13 cellular contexts compared by ENCODE assay signal in genomic region chr6:34556031-34556471, GRCh38. TPM values are rescaled to one million over a fixed set of nuclear protein-coding genes. Genes with fewer than 3 reads are reported as not detected.
DNase-seq lines count a peak whose midpoint lies in the region; ATAC-seq and TF ChIP-seq lines count a peak whose summit lies in the region.
"Had no signal": no experiment of that assay in that cellular context is flagged by ENCODE, and none has a peak within 500 bp of the region (broad histone marks: within the 10 kb centered on the region; RNA-seq: fewer than 3 reads in every experiment).

Gene SPDEF, minus strand, starts transcription at chr6:34556329. Its CDS starts 11,874 bp downstream, at chr6:34544455.

- H3K27me3 ChIP-seq in brain microvascular endothelial cell (replicated peaks): no peaks in the 10 kb centered on the region
- no peaks in the 10 kb centered on the region for H3K27me3 ChIP-seq in lung (ENCODE audit: control insufficient read depth, insufficient read depth)

- DNase-seq in activated naive CD8-positive, alpha-beta T cell treated with anti-CD3 and anti-CD28 coated beads, Interleukin-2, amount 10 ng/mL, durations not matched to agents 7 days and 5 days: no peak
- no peak for DNase-seq in activated naive CD8-positive, alpha-beta T cell treated with anti-CD3 and anti-CD28 coated beads for 36 hours
- DNase-seq in brain microvascular endothelial cell (no peak), lung (ENCODE audit: low spot score) (peak; percentile 51), NCI-H1417 (lab: John Stamatoyannopoulos, UW) (no peak), COLO668 (lab: John Stamatoyannopoulos, UW; ENCODE audit: unreplicated experiment) (no peak)
- DNase-seq: effector memory CD8-positive, alpha-beta T cell; natural killer cell; NCI-H446 had no signal

- peak; percentile 17 for TF ChIP-seq CTCF in brain microvascular endothelial cell (IDR thresholded peaks at IDR 0.05; ENCODE audit: low read depth, low read length, missing control alignments)
- no peak for TF ChIP-seq CTCF in lung (IDR thresholded peaks at IDR 0.05; ENCODE audit: control extremely low read depth, extremely low read depth)

- POLR2A ChIA-PET in activated naive CD8-positive, alpha-beta T cell treated with anti-CD3 and anti-CD28 coated beads, Interleukin-2, amount 10 ng/mL, durations not matched to agents 7 days and 5 days (lab: Charles Lee): no interaction called here

- peaks cover 4% of the 10 kb centered on the region for H3K27me3 Mint-ChIP-seq in activated naive CD8-positive, alpha-beta T cell treated with anti-CD3 and anti-CD28 coated beads, Interleukin-2, amount 10 ng/mL, durations not matched to agents 7 days and 5 days
- H3K27me3 Mint-ChIP-seq in activated naive CD8-positive, alpha-beta T cell treated with anti-CD3 and anti-CD28 coated beads for 36 hours: no peaks in the 10 kb centered on the region

- H3K4me3 ChIP-seq in brain microvascular endothelial cell (ENCODE audit: low read depth, low read length): no peak within 1 kb of the TSS
- H3K4me3 ChIP-seq in lung: no peak within 1 kb of the TSS

- no peaks in the 10 kb centered on the region for H3K9me3 Mint-ChIP-seq in activated naive CD8-positive, alpha-beta T cell treated with anti-CD3 and anti-CD28 coated beads, Interleukin-2, amount 10 ng/mL, durations not matched to agents 7 days and 5 days
- peaks cover 3% of the 10 kb centered on the region for H3K9me3 Mint-ChIP-seq in activated naive CD8-positive, alpha-beta T cell treated with anti-CD3 and anti-CD28 coated beads for 36 hours
- H3K9me3 Mint-ChIP-seq: effector memory CD8-positive, alpha-beta T cell; natural killer cell; T-helper 1 cell treated with Interleukin-12 subunit alpha and Interleukin-12 subunit beta and Interleukin-4 antibody, amounts not matched to agents 30 μg/mL and 1 μg/mL, for 36 hours had no signal

- H3K36me3 ChIP-seq in brain microvascular endothelial cell (replicated peaks) (no peaks in the 10 kb centered on the region), lung (ENCODE audit: control insufficient read depth in 2 of 2, insufficient read depth in 2 of 2, low read length in 2 of 2) (no peaks in the 10 kb centered on the region)

- peaks cover 0 to 5% of the 10 kb centered on the region in 2 donors for H3K4me1 ChIP-seq in lung (ENCODE audit: control insufficient read depth in 2 of 2, insufficient read depth in 2 of 2, low read length in 2 of 2)

- WGBS in lung, 2 donors: 46 to 56% methylated on average over 6 of the region's 6 CpGs

- H3K36me3 Mint-ChIP-seq in activated naive CD8-positive, alpha-beta T cell treated with anti-CD3 and anti-CD28 coated beads, Interleukin-2, amount 10 ng/mL, durations not matched to agents 7 days and 5 days: no peaks in the 10 kb centered on the region
- no peaks in the 10 kb centered on the region for H3K36me3 Mint-ChIP-seq in activated naive CD8-positive, alpha-beta T cell treated with anti-CD3 and anti-CD28 coated beads for 36 hours
- H3K36me3 Mint-ChIP-seq: natural killer cell had no signal

- H3K27ac Mint-ChIP-seq in activated naive CD8-positive, alpha-beta T cell treated with anti-CD3 and anti-CD28 coated beads, Interleukin-2, amount 10 ng/mL, durations not matched to agents 7 days and 5 days: peak within 1 kb of the TSS; percentile 74
- H3K27ac Mint-ChIP-seq in activated naive CD8-positive, alpha-beta T cell treated with anti-CD3 and anti-CD28 coated beads for 36 hours: no peak within 1 kb of the TSS
- H3K27ac Mint-ChIP-seq: natural killer cell; T-helper 1 cell treated with Interleukin-12 subunit alpha and Interleukin-12 subunit beta and Interleukin-4 antibody, amounts not matched to agents 30 μg/mL and 1 μg/mL, for 36 hours had no signal

- ATAC-seq in activated naive CD8-positive, alpha-beta T cell treated with anti-CD3 and anti-CD28 coated beads, Interleukin-2, amount 10 ng/mL, durations not matched to agents 7 days and 5 days (ENCODE audit: low read depth): no peak
- ATAC-seq in lung (ENCODE audit: insufficient read depth, low FRiP score) (peak; percentile 65), HG03457 (IDR thresholded peaks at IDR 0.05; ENCODE audit: unreplicated experiment) (no peak), HG02678 (IDR thresholded peaks at IDR 0.05; ENCODE audit: unreplicated experiment) (no peak)
- ATAC-seq: effector memory CD8-positive, alpha-beta T cell; natural killer cell had no signal

- in situ Hi-C loops in brain microvascular endothelial cell (cut with HindIII; ENCODE audit: low pct_ligation_motif_present, low sequenced_read_pairs): no loop called here

- H3K27ac ChIP-seq in brain microvascular endothelial cell: no peak within 1 kb of the TSS
- no peak within 1 kb of the TSS for H3K27ac ChIP-seq in lung (ENCODE audit: low read depth in 1 of 2, low read length in 1 of 2)

- peak within 1 kb of the TSS; percentile 41 for H3K4me3 Mint-ChIP-seq in activated naive CD8-positive, alpha-beta T cell treated with anti-CD3 and anti-CD28 coated beads, Interleukin-2, amount 10 ng/mL, durations not matched to agents 7 days and 5 days
- H3K4me3 Mint-ChIP-seq in activated naive CD8-positive, alpha-beta T cell treated with anti-CD3 and anti-CD28 coated beads for 36 hours: no peak within 1 kb of the TSS
- H3K4me3 Mint-ChIP-seq: effector memory CD8-positive, alpha-beta T cell; natural killer cell; T-helper 1 cell treated with Interleukin-12 subunit alpha and Interleukin-12 subunit beta and Interleukin-4 antibody, amounts not matched to agents 30 μg/mL and 1 μg/mL, for 36 hours had no signal

- H3K9me3 ChIP-seq in lung (ENCODE audit: control insufficient read depth in 2 of 2, insufficient read depth in 1 of 2, low read length in 1 of 2): peaks cover 0 to 3% of the 10 kb centered on the region in 2 donors

- peaks cover 12% of the 10 kb centered on the region for H3K4me1 Mint-ChIP-seq in activated naive CD8-positive, alpha-beta T cell treated with anti-CD3 and anti-CD28 coated beads, Interleukin-2, amount 10 ng/mL, durations not matched to agents 7 days and 5 days
- H3K4me1 Mint-ChIP-seq in activated naive CD8-positive, alpha-beta T cell treated with anti-CD3 and anti-CD28 coated beads for 36 hours: peaks cover 9% of the 10 kb centered on the region

RNA-seq across cellular contexts. Expression of gene SPDEF, which starts in this region (rescaled TPM):
- not detected for total RNA-seq in activated naive CD8-positive, alpha-beta T cell treated with anti-CD3 and anti-CD28 coated beads, Interleukin-2, amount 10 ng/mL, durations not matched to agents 7 days and 5 days
- total RNA-seq in activated naive CD8-positive, alpha-beta T cell treated with anti-CD3 and anti-CD28 coated beads for 36 hours: not detected
- total RNA-seq in lung: 1 to 10 TPM; 2.6 to 9.6 TPM
- polyA plus RNA-seq in lung: 10 to 100 TPM in 1 of 2 donors, 1 to 10 TPM in 1; 4.6 to 11.8 TPM
- total RNA-seq: frontal cortex had no signal
